In the genomic region with DNA sequence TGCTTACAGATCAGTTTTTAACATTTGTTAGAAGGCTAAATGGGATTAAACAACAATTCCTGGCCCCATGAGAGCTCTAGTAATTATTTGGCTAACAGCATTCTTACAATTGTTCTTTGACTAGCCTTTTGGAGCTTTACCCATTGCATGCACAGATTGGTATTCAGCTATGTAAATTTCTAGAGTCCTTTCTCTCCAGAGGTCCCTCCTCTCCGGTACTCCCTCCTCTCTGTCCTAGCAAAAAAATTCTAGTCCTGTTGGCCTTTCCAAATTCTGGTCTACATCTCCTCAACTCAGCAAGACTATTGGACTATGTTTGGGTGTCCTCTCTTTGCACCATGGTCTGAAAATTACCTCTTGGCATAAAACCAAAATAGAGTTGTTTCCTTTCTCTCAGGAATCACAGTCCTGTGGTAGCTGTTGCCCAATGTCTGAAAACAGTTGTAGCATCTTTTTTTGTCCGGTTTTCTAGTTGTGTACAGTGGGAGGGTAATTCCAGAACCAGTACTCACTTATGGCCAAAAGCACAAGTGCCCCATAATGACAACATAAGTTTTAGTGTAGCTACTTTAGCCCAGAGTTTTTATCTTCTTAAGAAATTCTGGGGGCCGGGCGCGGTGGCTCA, we compare ENCODE assay signal across 24 cellular contexts. TPM values are rescaled to one million over a fixed set of nuclear protein-coding genes. Genes with fewer than 3 reads are reported as not detected.
DNase-seq lines count a peak whose midpoint lies in the region; ATAC-seq, FAIRE-seq and TF ChIP-seq lines count a peak whose summit lies in the region.
"Had no signal": no experiment of that assay in that cellular context is flagged by ENCODE, and none has a peak within 500 bp of the region (broad histone marks: within the 10 kb centered on the region; RNA-seq: fewer than 3 reads in every experiment).

No MANE protein-coding gene starts in this region.

- H2BK12ac ChIP-seq in H9 (ENCODE audit: insufficient read length, low read depth, low read length): no peak overlapping the region
- no peak overlapping the region for H2BK12ac ChIP-seq in neuronal stem cell (ENCODE audit: low read length)

- WGBS in H9 (ENCODE audit: extremely low coverage, insufficient read length, low lambda C conversion rate): no CpG with 5 or more reads among the region's 5 CpGs
- no CpG with 5 or more reads among the region's 5 CpGs for WGBS in neuronal stem cell (ENCODE audit: extremely low coverage in 2 of 2, insufficient read length in 2 of 2, insufficient replicate concordance in 1 of 2), 2 donors

- H2BK120ac ChIP-seq in H9 (ENCODE audit: low read depth, low read length, poor library complexity, severe bottlenecking): no peak overlapping the region
- H2BK120ac ChIP-seq in neuronal stem cell (ENCODE audit: low read depth, low read length): no peak overlapping the region

- no peaks in the 10 kb centered on the region for H3K79me2 ChIP-seq in H9 (ENCODE audit: insufficient read depth, low read length)

- H3K79me1 ChIP-seq in H9 (ENCODE audit: insufficient read depth, low read depth, low read length, poor library complexity, severe bottlenecking) (no peaks in the 10 kb centered on the region), neuronal stem cell (ENCODE audit: low read depth, low read length) (no peaks in the 10 kb centered on the region)

- H3K36me3 Mint-ChIP-seq in activated CD8-positive, alpha-beta memory T cell treated with anti-CD3 and anti-CD28 coated beads, Interleukin-2, amount 10 ng/mL, durations not matched to agents 7 days and 5 days: peaks cover 38% of the 10 kb centered on the region
- H3K36me3 Mint-ChIP-seq in H9 (ENCODE audit: insufficient read depth in 1 of 3, low read depth in 3 of 3) (peaks cover 7 to 51% (median 26%) of the 10 kb centered on the region in 3 experiments; a peak in 6 of 7 replicates), nephron progenitor cell (ENCODE audit: low read depth) (peaks cover 64% of the 10 kb centered on the region)

- H3K27ac Mint-ChIP-seq in activated CD8-positive, alpha-beta memory T cell treated with anti-CD3 and anti-CD28 coated beads, Interleukin-2, amount 10 ng/mL, durations not matched to agents 7 days and 5 days: no peak overlapping the region
- H3K27ac Mint-ChIP-seq in H9 (peak overlapping the region in 2 of 3 experiments; percentile 11 to 49; a peak in 3 of 7 replicates), nephron progenitor cell (peak overlapping the region; percentile 44)

- ATAC-seq in activated CD8-positive, alpha-beta memory T cell treated with anti-CD3 and anti-CD28 coated beads, Interleukin-2, amount 10 ng/mL, durations not matched to agents 7 days and 5 days: no peak
- ATAC-seq: activated T-cell treated with anti-CD3 and anti-CD28 coated beads, Interleukin-2, amount 50 U/mL, for 4 hours; esophagus mucosa; left colon had no signal

- H3K4me3 ChIP-seq in choroid plexus epithelial cell (ENCODE audit: low read depth, low read length): no peak overlapping the region
- no peak overlapping the region for H3K4me3 ChIP-seq in neuronal stem cell (ENCODE audit: low read length in 2 of 2)
- H3K4me3 ChIP-seq: cardiac muscle cell, prostate gland had no signal

- H2AFZ ChIP-seq in H9 (ENCODE audit: low read length) (no peak overlapping the region), neuronal stem cell (ENCODE audit: low read length) (no peak overlapping the region)

- H2BK20ac ChIP-seq in H9 (ENCODE audit: low read depth, low read length, poor library complexity, severe bottlenecking): no peak overlapping the region

- no peak overlapping the region for H2BK5ac ChIP-seq in H9 (ENCODE audit: insufficient read length, low read length)
- no peak overlapping the region for H2BK5ac ChIP-seq in neuronal stem cell (ENCODE audit: low read length)

- H4K91ac ChIP-seq in H9 (ENCODE audit: insufficient read length, low read depth, low read length) (no peak overlapping the region), neuronal stem cell (ENCODE audit: low read depth, low read length, poor library complexity) (no peak overlapping the region)

- CTCF ChIA-PET in activated CD8-positive, alpha-beta memory T cell treated with anti-CD3 and anti-CD28 coated beads, Interleukin-2, amount 10 ng/mL, durations not matched to agents 7 days and 5 days (lab: Charles Lee): no interaction called here
- CTCF ChIA-PET in GM10248 (lab: Yijun Ruan, JAX): interaction anchor here (1.2 to 1.6 kb wide), 3 partner anchors 16 to 29 kb away, joined by 3 to 4 read pairs (median 3); no protein-coding TSS in a partner anchor

- H3K23me2 ChIP-seq in H9 (ENCODE audit: insufficient read length, low read depth, low read length, poor library complexity, severe bottlenecking): no peaks in the 10 kb centered on the region

- H3K9me3 ChIP-seq in H9 (ENCODE audit: control insufficient read depth, low read depth, low read length): no peaks in the 10 kb centered on the region
- no peaks in the 10 kb centered on the region for H3K9me3 ChIP-seq in neuronal stem cell (replicated peaks in 1 of 2; ENCODE audit: control insufficient read depth in 2 of 2, insufficient read depth in 1 of 2, low read depth in 1 of 2, low read length in 2 of 2)
- H3K9me3 ChIP-seq: prostate gland had no signal

- peaks cover 17% of the 10 kb centered on the region for H3K4me1 Mint-ChIP-seq in activated CD8-positive, alpha-beta memory T cell treated with anti-CD3 and anti-CD28 coated beads, Interleukin-2, amount 10 ng/mL, durations not matched to agents 7 days and 5 days
- H3K4me1 Mint-ChIP-seq in H9 (peaks cover 13 to 14% of the 10 kb centered on the region in 2 experiments), nephron progenitor cell (no peaks in the 10 kb centered on the region)
- H3K4me1 Mint-ChIP-seq: CD14-positive monocyte, neural crest cell had no signal

- TF ChIP-seq CTCF in H9 (conservative IDR thresholded peaks at IDR 0.05): no peak
- no peak for TF ChIP-seq CTCF in choroid plexus epithelial cell (conservative IDR thresholded peaks at IDR 0.05; ENCODE audit: low read depth, low read length)
- no peak for TF ChIP-seq CTCF in nephron progenitor cell (IDR thresholded peaks at IDR 0.05)
- no peak for TF ChIP-seq CTCF in D721Med (IDR thresholded peaks at IDR 0.05; ENCODE audit: insufficient read depth, missing control alignments)
- no peak for TF ChIP-seq CTCF in GM10248 (IDR thresholded peaks at IDR 0.05; ENCODE audit: control extremely low read depth, extremely low read depth, low read depth, missing control alignments)

- H3K27ac ChIP-seq in H9 (ENCODE audit: insufficient read length, low read depth, low read length) (peak overlapping the region; percentile 16), neuronal stem cell (replicated peaks; ENCODE audit: low read length) (no peak overlapping the region)
- H3K27ac ChIP-seq: cardiac muscle cell, KMS-11 had no signal

- no peak overlapping the region for H3K56ac ChIP-seq in H9 (ENCODE audit: insufficient read length, low read depth, low read length)

- H3K27me3 ChIP-seq in H9 (ENCODE audit: insufficient read depth, low read length): no peaks in the 10 kb centered on the region
- H3K27me3 ChIP-seq in neuronal stem cell (ENCODE audit: control insufficient read depth in 3 of 3, insufficient read depth in 3 of 3, low read depth in 1 of 3, low read length in 3 of 3): no peaks in the 10 kb centered on the region
- H3K27me3 ChIP-seq: cardiac muscle cell had no signal

- H4K8ac ChIP-seq in H9 (replicated peaks; ENCODE audit: insufficient read length, low read depth, low read length) (no peak overlapping the region), neuronal stem cell (ENCODE audit: low read depth, low read length) (no peak overlapping the region)

- peak; percentile 4 for DNase-seq in activated CD8-positive, alpha-beta memory T cell treated with anti-CD3 and anti-CD28 coated beads, Interleukin-2, amount 10 ng/mL, durations not matched to agents 7 days and 5 days
- no peak for DNase-seq in activated CD8-positive, alpha-beta memory T cell treated with anti-CD3 and anti-CD28 coated beads, Interleukin-2, amount 50 U/mL, for 48 hours
- DNase-seq in H9: no peak
- peak; percentile 40 for DNase-seq in choroid plexus epithelial cell (ENCODE audit: low read depth)
- no peak for DNase-seq in nephron progenitor cell
- DNase-seq in D721Med (ENCODE audit: insufficient read length, low spot score): no peak
- no peak for DNase-seq in GM10248 (ENCODE audit: extremely low spot score)
- DNase-seq in neuronal stem cell (ENCODE audit: low spot score): no peak
- DNase-seq: ACHN; activated CD4-positive, alpha-beta T cell treated with anti-CD3 and anti-CD28 coated beads, Interleukin-2, amount 50 U/mL, for 1 hour; activated T-cell treated with anti-CD3 and anti-CD28 coated beads, Interleukin-2, amount 50 U/mL, for 4 hours; DMS153; GDM1; GOT3; left colon; NCI-H1694 treated with DMSO at 0.1 percent for 48 hours; stimulated activated CD4-positive, alpha-beta T cell treated with anti-CD3 and anti-CD28 coated beads, Interleukin-2, amount 100 ng/mL, for 24 hours; stimulated activated naive CD4-positive, alpha-beta T cell had no signal

- no peak overlapping the region for H3K14ac ChIP-seq in H9 (ENCODE audit: insufficient read depth, low read length)
- H3K14ac ChIP-seq in neuronal stem cell (ENCODE audit: low read length): no peak overlapping the region

- H2AK5ac ChIP-seq in H9 (ENCODE audit: insufficient read length, low read length): no peak overlapping the region
- H2AK5ac ChIP-seq in neuronal stem cell (ENCODE audit: low read depth, low read length): no peak overlapping the region

- H2BK15ac ChIP-seq in H9 (ENCODE audit: low read depth, low read length) (no peak overlapping the region), neuronal stem cell (ENCODE audit: low read length) (no peak overlapping the region)

- H3K4ac ChIP-seq in H9 (ENCODE audit: low read depth, low read length): no peak overlapping the region
- no peak overlapping the region for H3K4ac ChIP-seq in neuronal stem cell (ENCODE audit: low read length)

- H3K4me3 Mint-ChIP-seq in activated CD8-positive, alpha-beta memory T cell treated with anti-CD3 and anti-CD28 coated beads, Interleukin-2, amount 10 ng/mL, durations not matched to agents 7 days and 5 days: no peak overlapping the region
- H3K4me3 Mint-ChIP-seq in H9 (no peak overlapping the region), nephron progenitor cell (no peak overlapping the region)
- H3K4me3 Mint-ChIP-seq: activated T-cell treated with anti-CD3 and anti-CD28 coated beads, Interleukin-2, amount 50 U/mL, for 4 hours; CD14-positive monocyte; neural crest cell had no signal

- no peak overlapping the region for H3K9ac ChIP-seq in H9 (ENCODE audit: extremely low read depth, insufficient read length, low read length)
- no peak overlapping the region for H3K9ac ChIP-seq in neuronal stem cell (ENCODE audit: low read depth, low read length, poor library complexity)
- H3K9ac ChIP-seq: KMS-11 had no signal

- H3K36me3 ChIP-seq in neuronal stem cell (replicated peaks in 1 of 2; ENCODE audit: control insufficient read depth in 2 of 2, insufficient read depth in 2 of 2, low read length in 2 of 2): peaks cover 0 to 65% of the 10 kb centered on the region in 2 donors
- H3K36me3 ChIP-seq: prostate gland had no signal

- H4K5ac ChIP-seq in H9 (ENCODE audit: insufficient read length, low read depth, low read length): no peak overlapping the region

- H3K27me3 Mint-ChIP-seq in activated CD8-positive, alpha-beta memory T cell treated with anti-CD3 and anti-CD28 coated beads, Interleukin-2, amount 10 ng/mL, durations not matched to agents 7 days and 5 days: no peaks in the 10 kb centered on the region
- H3K27me3 Mint-ChIP-seq in H9 (ENCODE audit: low read depth) (no peaks in the 10 kb centered on the region), nephron progenitor cell (ENCODE audit: low read depth, poor library complexity) (no peaks in the 10 kb centered on the region)

- no peak for FAIRE-seq in D721Med (lab: Jason Lieb, UNC)

- no peak overlapping the region for H3T11ph ChIP-seq in H9 (ENCODE audit: low read length)

- H3K18ac ChIP-seq in H9 (ENCODE audit: insufficient read length, low read depth, low read length): no peak overlapping the region
- H3K18ac ChIP-seq in neuronal stem cell (ENCODE audit: low read length): no peak overlapping the region

- no peaks in the 10 kb centered on the region for H4K20me1 ChIP-seq in H9 (ENCODE audit: control insufficient read depth, insufficient read depth, insufficient read length)

- POLR2A ChIA-PET in GM10248 (lab: Yijun Ruan, JAX): interaction anchor here (0.6 kb wide), 1 partner anchor 12 kb away, joined by 5 read pairs; no protein-coding TSS in a partner anchor

- no peak overlapping the region for H3K4me2 ChIP-seq in H9 (ENCODE audit: insufficient read depth, insufficient read length, low read length)
- no peak overlapping the region for H3K4me2 ChIP-seq in neuronal stem cell (ENCODE audit: insufficient read depth, low read length, poor library complexity, severe bottlenecking)
- H3K4me2 ChIP-seq: KMS-11 had no signal

- H3K4me1 ChIP-seq in H9 (ENCODE audit: insufficient read depth, low read length): 0 out of 2 replicates have a peak, but pooled peaks cover 3% of the 10 kb centered on the region
- H3K4me1 ChIP-seq in neuronal stem cell (ENCODE audit: control insufficient read depth in 2 of 2, insufficient read depth in 1 of 2, low read depth in 1 of 2, low read length in 2 of 2): no peaks in the 10 kb centered on the region
- H3K4me1 ChIP-seq: prostate gland had no signal

- H3K9me3 Mint-ChIP-seq in activated CD8-positive, alpha-beta memory T cell treated with anti-CD3 and anti-CD28 coated beads, Interleukin-2, amount 10 ng/mL, durations not matched to agents 7 days and 5 days (ENCODE audit: low read depth): no peaks in the 10 kb centered on the region
- H3K9me3 Mint-ChIP-seq in H9 (no peaks in the 10 kb centered on the region), nephron progenitor cell (no peaks in the 10 kb centered on the region)
- H3K9me3 Mint-ChIP-seq: activated T-cell treated with anti-CD3 and anti-CD28 coated beads, Interleukin-2, amount 50 U/mL, for 4 hours; CD14-positive monocyte; neural crest cell had no signal

- H3K23ac ChIP-seq in H9 (ENCODE audit: insufficient read length, low read depth, low read length) (no peak overlapping the region), neuronal stem cell (ENCODE audit: low read depth, low read length, poor library complexity) (no peak overlapping the region)

RNA-seq across cellular contexts. Expression of gene SAR1B, which starts 18.1 kb away (rescaled TPM):
- total RNA-seq in activated CD8-positive, alpha-beta memory T cell treated with anti-CD3 and anti-CD28 coated beads, Interleukin-2, amount 10 ng/mL, durations not matched to agents 7 days and 5 days: 10 to 100 TPM; 41.1 to 61.8 TPM
- 29.2 and 34.3 TPM in 2 replicates for total RNA-seq in H9 (2021)
- polyA plus RNA-seq in neuronal stem cell (2013, experiment 1 of 2): 12.5 TPM
- polyA plus RNA-seq in neuronal stem cell (2013, experiment 2 of 2): 12.4 TPM

RNA-seq across cellular contexts. Expression of gene SEC24A, which starts 34.0 kb away (rescaled TPM):
- total RNA-seq in activated CD8-positive, alpha-beta memory T cell treated with anti-CD3 and anti-CD28 coated beads, Interleukin-2, amount 10 ng/mL, durations not matched to agents 7 days and 5 days: 10 to 100 TPM; 19.8 to 25.2 TPM
- 30.4 and 31.4 TPM in 2 replicates for total RNA-seq in H9 (2021)
- 11.7 TPM for polyA plus RNA-seq in neuronal stem cell (2013, experiment 1 of 2)
- polyA plus RNA-seq in neuronal stem cell (2013, experiment 2 of 2): 11.9 TPM

Comparison
In these comparisons a context has a peak if more than half of its experiments do, and no peak if none do; other contexts are left out.
1. DNase-seq: peak in activated CD8-positive, alpha-beta memory T cell treated with anti-CD3 and anti-CD28 coated beads, Interleukin-2, amount 10 ng/mL, durations not matched to agents 7 days and 5 days (single experiment) and choroid plexus epithelial cell (single experiment); none in activated CD8-positive, alpha-beta memory T cell treated with anti-CD3 and anti-CD28 coated beads, Interleukin-2, amount 50 U/mL, for 48 hours (single experiment), H9 (single experiment), nephron progenitor cell (single experiment), D721Med (single experiment), GM10248 (single experiment) and neuronal stem cell (single experiment).